ENCODE assay signal across 8 cellular contexts in genomic region chr3:101685870-101686307, GRCh38. TPM values are rescaled to one million over a fixed set of nuclear protein-coding genes. Genes with fewer than 3 reads are reported as not detected.
DNase-seq lines count a peak whose midpoint lies in the region; ATAC-seq lines count a peak whose summit lies in the region.

No MANE protein-coding gene starts in this region.

- H3K27me3 Mint-ChIP-seq in activated naive CD8-positive, alpha-beta T cell treated with anti-CD3 and anti-CD28 coated beads, Interleukin-2, amount 50 U/mL, for 24 hours: no peaks in the 10 kb centered on the region
- peaks cover 15 to 16% (median 16%) of the 10 kb centered on the region in 3 donors for H3K27me3 Mint-ChIP-seq in immature natural killer cell (ENCODE audit: low read depth in 3 of 3)

- DNase-seq in GM03348 (ENCODE audit: low spot score) (peak; percentile 5), immature natural killer cell (no peak), substantia nigra (lab: John Stamatoyannopoulos, UW) (no peak), NCI-H1092 (lab: John Stamatoyannopoulos, UW) (no peak), GM19238 (ENCODE audit: insufficient read length, low spot score) (no peak), ureter (ENCODE audit: low spot score) (no peak)
- DNase-seq in activated naive CD8-positive, alpha-beta T cell treated with anti-CD3 and anti-CD28 coated beads, Interleukin-2, amount 50 U/mL, for 24 hours: no peak

- H3K27ac Mint-ChIP-seq in activated naive CD8-positive, alpha-beta T cell treated with anti-CD3 and anti-CD28 coated beads, Interleukin-2, amount 50 U/mL, for 24 hours: peak overlapping the region; percentile 99
- peak overlapping the region; percentile 95 to 100 (median 99) for H3K27ac Mint-ChIP-seq in immature natural killer cell

- H3K4me1 Mint-ChIP-seq in activated naive CD8-positive, alpha-beta T cell treated with anti-CD3 and anti-CD28 coated beads, Interleukin-2, amount 50 U/mL, for 24 hours: peaks cover 44% of the 10 kb centered on the region
- H3K4me1 Mint-ChIP-seq in immature natural killer cell: peaks cover 30 to 40% of the 10 kb centered on the region in 2 donors

- H3K27ac ChIP-seq in substantia nigra (ENCODE audit: low read depth, low read length, poor library complexity, severe bottlenecking): peak overlapping the region; percentile 78

- peaks cover 53% of the 10 kb centered on the region for H3K36me3 Mint-ChIP-seq in activated naive CD8-positive, alpha-beta T cell treated with anti-CD3 and anti-CD28 coated beads, Interleukin-2, amount 50 U/mL, for 24 hours (ENCODE audit: low read depth)
- H3K36me3 Mint-ChIP-seq in immature natural killer cell: peaks cover 0 to 20% (median 16%) of the 10 kb centered on the region in 3 donors

- peak; percentile 2 for ATAC-seq in HG02943 (IDR thresholded peaks at IDR 0.05; ENCODE audit: low read depth, unreplicated experiment)
- ATAC-seq in activated naive CD8-positive, alpha-beta T cell treated with anti-CD3 and anti-CD28 coated beads, Interleukin-2, amount 50 U/mL, for 24 hours: no peak

- no peaks in the 10 kb centered on the region for H3K9me3 Mint-ChIP-seq in activated naive CD8-positive, alpha-beta T cell treated with anti-CD3 and anti-CD28 coated beads, Interleukin-2, amount 50 U/mL, for 24 hours
- no peaks in the 10 kb centered on the region for H3K9me3 Mint-ChIP-seq in immature natural killer cell

- peak overlapping the region; percentile 98 for H3K4me3 Mint-ChIP-seq in activated naive CD8-positive, alpha-beta T cell treated with anti-CD3 and anti-CD28 coated beads, Interleukin-2, amount 50 U/mL, for 24 hours
- peak overlapping the region; percentile 99 to 100 (median 100) for H3K4me3 Mint-ChIP-seq in immature natural killer cell

RNA-seq across cellular contexts. Expression of gene RPL24, which starts 0.6 kb away (rescaled TPM):
- polyA plus RNA-seq in immature natural killer cell: 1,000 to 10,000 TPM in 1 of 3 donors, 100 to 1,000 TPM in 2; 373 to 1,048 (median 579) TPM
- total RNA-seq in ureter: 1,195 TPM

RNA-seq across cellular contexts. Expression of gene ZBTB11, which starts 9.0 kb away (rescaled TPM):
- polyA plus RNA-seq in immature natural killer cell: 10 to 100 TPM in 2 of 3 donors, 1 to 10 TPM in 1; 6.4 to 19.2 (median 12.5) TPM
- 19.1 TPM for total RNA-seq in ureter

RNA-seq across cellular contexts. Expression of gene CEP97, which starts 38.5 kb away (rescaled TPM):
- 1 to 10 TPM; 2.6 to 3.2 (median 2.6) TPM for polyA plus RNA-seq in immature natural killer cell
- total RNA-seq in ureter: 9.1 TPM
